Comparison of ENCODE assay signal across 25 cellular contexts in the genomic region with DNA sequence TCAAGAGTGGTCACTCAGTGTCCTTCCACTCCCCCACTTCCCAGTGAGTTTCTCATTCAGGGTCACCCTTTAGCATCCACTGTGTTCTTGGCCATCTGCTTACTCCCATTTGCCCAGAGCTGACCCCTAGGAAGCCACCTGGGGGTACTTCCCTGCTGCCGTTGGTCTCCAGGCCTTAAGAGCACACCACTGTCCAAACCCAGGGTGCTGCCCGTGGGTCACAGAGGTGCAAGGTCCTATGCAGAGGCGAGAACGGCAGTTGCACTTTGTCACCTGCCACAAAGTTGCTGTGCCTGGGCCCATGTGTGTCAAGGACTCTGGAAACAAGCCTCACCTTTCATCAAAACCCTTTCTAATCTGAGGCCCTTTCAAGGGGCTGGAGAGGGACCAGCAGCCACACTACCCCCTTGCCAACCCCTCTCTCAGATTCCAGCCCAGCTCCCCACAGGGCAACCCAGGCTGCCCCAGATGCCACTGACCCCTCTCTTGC.
"Had no signal": no experiment of that assay in that cellular context is flagged by ENCODE, and none has a peak within 500 bp of the region (broad histone marks: within the 10 kb centered on the region; RNA-seq: fewer than 3 reads in every experiment).

No MANE protein-coding gene starts in this region.

- H3K4me3 ChIP-seq: pancreas, psoas muscle, stomach, thoracic aorta, thyroid gland, tibial nerve, upper lobe of left lung, uterus had no signal

- H3K4me1 ChIP-seq: pancreas, psoas muscle, stomach, thyroid gland, tibial nerve, upper lobe of left lung, uterus had no signal

- H3K36me3 ChIP-seq: neutrophil, pancreas, stomach, thoracic aorta, thyroid gland, tibial nerve, upper lobe of left lung, uterus had no signal

- ATAC-seq: naive thymus-derived CD8-positive, alpha-beta T cell; natural killer cell treated with Interleukin-12 subunit alpha and Interleukin-12 subunit beta and Interleukin-15 and Interleukin-18, amount 100 ng/mL, for 72 hours; pancreas; psoas muscle; right cardiac atrium; sciatic nerve; stimulated activated effector memory CD8-positive, alpha-beta T cell treated with anti-CD3 and anti-CD28 coated beads, Interleukin-12 subunit alpha, Interleukin-12 subunit beta, amount 100 ng/mL, for 72 hours; stimulated activated naive B cell treated with anti-CD40 and anti-IgM and Interleukin-4, amounts not matched to agents 10 μg/mL and 1 μg/mL and 100 μg/mL, for 72 hours had no signal

- DNase-seq: naive B cell; naive thymus-derived CD8-positive, alpha-beta T cell; nephron progenitor cell; nucleus accumbens; pancreas; psoas muscle; right cardiac atrium; small intestine; stimulated activated CD4-positive, alpha-beta T cell treated with anti-CD3 and anti-CD28 coated beads, Interleukin-15, amount 100 ng/mL, for 24 hours; stimulated activated CD4-positive, alpha-beta T cell treated with anti-CD3 and anti-CD28 coated beads, Interleukin-2, amount 100 ng/mL, for 24 hours; stimulated activated CD4-positive, alpha-beta T cell treated with anti-CD3 and anti-CD28 coated beads, Interleukin-2, amount 100 ng/mL, for 48 hours; stimulated activated CD4-positive, alpha-beta T cell treated with anti-CD3 and anti-CD28 coated beads, Interleukin-4, amount 100 ng/mL, for 24 hours; stimulated activated naive B cell treated with anti-CD40 and anti-IgM and Interleukin-4, amounts not matched to agents 10 μg/mL and 1 μg/mL and 100 μg/mL, for 72 hours; stimulated activated naive CD4-positive, alpha-beta T cell treated with Interleukin-2 at 50 U/mL for 16 hours; stomach; thyroid gland; trophoblast cell; upper lobe of left lung; uterus had no signal

- H3K27me3 ChIP-seq: neutrophil, pancreas, stomach, thyroid gland, tibial nerve, upper lobe of left lung, uterus had no signal

- H3K9me3 ChIP-seq: neutrophil, pancreas, psoas muscle, stomach, thoracic aorta, thyroid gland, upper lobe of left lung, uterus had no signal

- H3K27ac ChIP-seq: neutrophil, pancreas, psoas muscle, stomach, thoracic aorta, thyroid gland, upper lobe of left lung, uterus had no signal

- FAIRE-seq: pancreas, small intestine had no signal
